ENCODE assay signal across 10 cellular contexts in genomic region chr4:121951570-121952110, GRCh38. TPM values are rescaled to one million over a fixed set of nuclear protein-coding genes. Genes with fewer than 3 reads are reported as not detected.
DNase-seq lines count a peak whose midpoint lies in the region; ATAC-seq and TF ChIP-seq lines count a peak whose summit lies in the region.
"Had no signal": no experiment of that assay in that cellular context is flagged by ENCODE, and none has a peak within 500 bp of the region (broad histone marks: within the 10 kb centered on the region; RNA-seq: fewer than 3 reads in every experiment).

TSS of gene TRPC3 (minus strand) at chr4:121952060. CDS start at chr4:121951680, 380 bp downstream.

- H3K4me3 ChIP-seq in coronary artery, result peak within 1 kb of the TSS; percentile 91
- H3K4me3 ChIP-seq in liver (ENCODE audit: low read depth in 1 of 3, low read length in 3 of 3), result peak within 1 kb of the TSS in 2 of 3 donors; percentile 2 to 62

- WGBS in liver, result 1% methylated on average over 62 of the region's 62 CpGs

- no peak for TF ChIP-seq CTCF in coronary artery (IDR thresholded peaks at IDR 0.05)
- TF ChIP-seq CTCF in liver (IDR thresholded peaks at IDR 0.05; ENCODE audit: low read depth, low read length, missing input control), result no peak

- H3K9ac ChIP-seq in liver (ENCODE audit: low read depth in 1 of 2, low read length in 2 of 2), result peak within 1 kb of the TSS in 1 of 2 donors; percentile 14

- no peaks in the 10 kb centered on the region for H3K9me3 ChIP-seq in liver (ENCODE audit: control insufficient read depth in 4 of 4, low read length in 3 of 4)

- H3K27me3 ChIP-seq in liver (ENCODE audit: control insufficient read depth in 4 of 4, insufficient read depth in 4 of 4, low read length in 3 of 4), result peaks cover 0 to 20% (median 7%) of the 10 kb centered on the region in 4 donors

- H3K36me3 ChIP-seq in liver (ENCODE audit: control insufficient read depth in 4 of 4, insufficient read depth in 3 of 4, low read depth in 1 of 4, low read length in 3 of 4), result no peaks in the 10 kb centered on the region

- DNase-seq in NCI-H2081 (lab: John Stamatoyannopoulos, UW), result peak; percentile 2 to 4
- no peak for DNase-seq in NCI-H2081 treated with DMSO at 0.1 percent for 48 hours (lab: John Stamatoyannopoulos, UW)
- DNase-seq in UCSD-AML1 (lab: John Stamatoyannopoulos, UW; ENCODE audit: unreplicated experiment), result peak; percentile 12
- DNase-seq in coronary artery (ENCODE audit: low spot score), result no peak
- DNase-seq in stimulated activated CD8-positive, alpha-beta memory T cell treated with anti-CD3 and anti-CD28 coated beads, Interleukin-15, amount 100 ng/mL, for 1 hour (ENCODE audit: low read depth), result peak; percentile 0
- DNase-seq in SHP77 treated with DMSO at 0.1 percent for 48 hours (lab: John Stamatoyannopoulos, UW), result no peak
- DNase-seq: DND-41 had no signal

- ATAC-seq in HG03159 (IDR thresholded peaks at IDR 0.05; ENCODE audit: unreplicated experiment), result peak; percentile 28

- no peak within 1 kb of the TSS for H3K27ac ChIP-seq in coronary artery
- H3K27ac ChIP-seq in liver (ENCODE audit: low read depth in 1 of 2, low read length in 2 of 2), result no peak within 1 kb of the TSS
- H3K27ac ChIP-seq: epithelial cell of prostate had no signal

- no peak for TF ChIP-seq RAD21 in liver (IDR thresholded peaks at IDR 0.05)

- H3K4me1 ChIP-seq in liver (ENCODE audit: control insufficient read depth in 4 of 4, insufficient read depth in 4 of 4, low read length in 3 of 4), result peaks cover 8 to 18% (median 14%) of the 10 kb centered on the region in 4 donors

TF ChIP-seq in liver, 16 proteins besides CTCF, POLR2A, EP300 and RAD21:
- no peak for TF ChIP-seq MAX (IDR thresholded peaks at IDR 0.05)
- no peak for TF ChIP-seq FOXA2 (IDR thresholded peaks at IDR 0.05)
- TF ChIP-seq NR2F2 (IDR thresholded peaks at IDR 0.05), result no peak

RNA-seq across cellular contexts. Expression of gene TRPC3, which starts in this region (rescaled TPM):
- total RNA-seq in liver, result under 1 TPM; 0.08 to 0.33 TPM
- under 1 TPM; 0.06 to 0.10 TPM for polyA plus RNA-seq in liver

Comparison
In these comparisons a context has a peak if more than half of its experiments do, and no peak if none do; other contexts are left out.
1. DNase-seq: peak in NCI-H2081 (2 of 2), UCSD-AML1 (single experiment) and stimulated activated CD8-positive, alpha-beta memory T cell treated with anti-CD3 and anti-CD28 coated beads, Interleukin-15, amount 100 ng/mL, for 1 hour (single experiment); none in NCI-H2081 treated with DMSO at 0.1 percent for 48 hours (single experiment), coronary artery (single experiment) and SHP77 treated with DMSO at 0.1 percent for 48 hours (single experiment).